Comparison of ENCODE assay signal across 25 cellular contexts in genomic region chr2:1950474-1950873, GRCh38.
"Had no signal": no experiment of that assay in that cellular context is flagged by ENCODE, and none has a peak within 500 bp of the region (broad histone marks: within the 10 kb centered on the region; RNA-seq: fewer than 3 reads in every experiment).

No MANE protein-coding gene starts in this region.

- H3K27ac Mint-ChIP-seq: mesothelial cell of epicardium; naive B cell; natural killer cell treated with Interleukin-12 subunit alpha and Interleukin-12 subunit beta and Interleukin-15 and Interleukin-18, amount 100 ng/mL, for 72 hours had no signal

- H3K36me3 ChIP-seq: gastroesophageal sphincter, heart left ventricle, left lung, spleen, thoracic aorta, tibial nerve had no signal

- H3K27me3 ChIP-seq: dorsolateral prefrontal cortex, foreskin keratinocyte, tibial nerve had no signal

- H3K27ac ChIP-seq: foreskin keratinocyte, gastroesophageal sphincter, heart left ventricle, hepatocyte, left lung, psoas muscle, skin epidermis, spleen, thoracic aorta, tibial nerve had no signal

- H3K4me3 ChIP-seq: dorsolateral prefrontal cortex, gastroesophageal sphincter, heart left ventricle, hepatocyte, left lung, mucosa of descending colon, psoas muscle, skin epidermis, spleen, thoracic aorta, tibial nerve had no signal

- H3K4me3 Mint-ChIP-seq: mesothelial cell of epicardium; naive B cell; natural killer cell treated with Interleukin-12 subunit alpha and Interleukin-12 subunit beta and Interleukin-15 and Interleukin-18, amount 100 ng/mL, for 72 hours; neural crest cell had no signal

- H3K9me3 ChIP-seq: gastroesophageal sphincter, heart left ventricle, left lung, mucosa of descending colon, psoas muscle, spleen, thoracic aorta, tibial nerve had no signal

- ATAC-seq: esophagus mucosa, foreskin keratinocyte, gastroesophageal sphincter, left cardiac atrium, left lung, mucosa of descending colon, psoas muscle, right cardiac atrium had no signal

- H3K4me1 Mint-ChIP-seq: mesothelial cell of epicardium, naive B cell had no signal

- DNase-seq: central memory CD4-positive, alpha-beta T cell; effector CD4-positive, alpha-beta T cell; foreskin keratinocyte; heart left ventricle; left cardiac atrium; left lung; mesenchymal stem cell; mucosa of descending colon; naive B cell; nucleus accumbens; psoas muscle; right cardiac atrium; spleen; stimulated activated CD4-positive, alpha-beta T cell treated with anti-CD3 and anti-CD28 coated beads, Interleukin-4, amount 100 ng/mL, for 4 hours; stimulated activated naive CD4-positive, alpha-beta T cell treated with Interleukin-2 at 50 U/mL for 16 hours had no signal

- H3K4me1 ChIP-seq: foreskin keratinocyte, gastroesophageal sphincter, heart left ventricle, left lung, psoas muscle, spleen, tibial nerve had no signal

- H3K9me3 Mint-ChIP-seq: mesothelial cell of epicardium; natural killer cell treated with Interleukin-12 subunit alpha and Interleukin-12 subunit beta and Interleukin-15 and Interleukin-18, amount 100 ng/mL, for 72 hours had no signal
